ENCODE assay signal across 31 cellular contexts in the genomic region with DNA sequence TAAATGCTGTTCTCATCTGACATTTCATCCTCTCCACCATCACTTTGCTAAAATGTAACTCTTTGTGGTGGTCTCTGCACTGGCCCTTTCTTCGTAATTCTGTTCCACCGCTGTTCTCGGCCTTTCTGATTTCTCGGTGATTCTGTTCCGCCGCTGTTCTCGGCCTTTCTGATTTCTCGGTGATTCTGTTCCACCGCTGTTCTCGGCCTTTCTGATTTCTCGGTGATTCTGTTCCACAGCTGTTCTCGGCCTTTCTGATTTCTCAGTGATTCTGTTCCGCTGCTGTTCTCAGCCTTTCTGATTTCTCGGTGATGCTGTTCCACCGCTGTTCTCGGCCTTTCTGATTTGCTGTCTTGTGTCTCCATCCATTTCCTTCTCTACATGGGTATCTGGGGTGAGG. TPM values are rescaled to one million over a fixed set of nuclear protein-coding genes. Genes with fewer than 3 reads are reported as not detected.
DNase-seq lines count a peak whose midpoint lies in the region; ATAC-seq, FAIRE-seq and TF ChIP-seq lines count a peak whose summit lies in the region.
"Had no signal": no experiment of that assay in that cellular context is flagged by ENCODE, and none has a peak within 500 bp of the region (broad histone marks: within the 10 kb centered on the region; RNA-seq: fewer than 3 reads in every experiment).

No MANE protein-coding gene starts in this region.

- no peak overlapping the region for H3K9ac ChIP-seq in kidney (ENCODE audit: low read length in 2 of 2)
- H3K9ac ChIP-seq in skeletal muscle satellite cell (ENCODE audit: low read depth, low read length): peak overlapping the region; percentile 44
- H3K9ac ChIP-seq: BLaER1 had no signal

- H3K4me3 ChIP-seq in SJCRH30: no peak overlapping the region
- no peak overlapping the region for H3K4me3 ChIP-seq in kidney (ENCODE audit: low read length in 2 of 2)
- H3K4me3 ChIP-seq in skeletal muscle satellite cell (ENCODE audit: low read length): peak overlapping the region; percentile 52
- H3K4me3 ChIP-seq: BLaER1, GM12878 had no signal

- no peak overlapping the region for H3K27ac Mint-ChIP-seq in activated naive CD4-positive, alpha-beta T cell treated with anti-CD3 and anti-CD28 coated beads, Interleukin-2, amount 50 U/mL, for 72 hours
- H3K27ac Mint-ChIP-seq: CD4-positive, alpha-beta memory T cell; CD8-positive, alpha-beta memory T cell had no signal

- DNase-seq in activated naive CD4-positive, alpha-beta T cell treated with anti-CD3 and anti-CD28 coated beads, Interleukin-2, amount 50 U/mL, for 16 hours: peak; percentile 0
- no peak for DNase-seq in activated naive CD4-positive, alpha-beta T cell treated with anti-CD3 and anti-CD28 coated beads, Interleukin-2, amount 50 U/mL, for 72 hours (ENCODE audit: low spot score in 2 of 2)
- DNase-seq in SJCRH30 (peak in 1 of 2 experiments; percentile 56), kidney (peak; percentile 41), 8988T (no peak), mucosa of gallbladder (ENCODE audit: low spot score) (no peak)
- DNase-seq: ACHN; BE2C; C1 segment of cervical spinal cord; CD4-positive, alpha-beta memory T cell; CD4-positive, CD25-positive, alpha-beta regulatory T cell; COR-L47; DMS 273 treated with DMSO at 0.1 percent for 48 hours; DMS153; DMS53; DMS79; DND-41; EL; GDM1 had no signal

- no peak for TF ChIP-seq CTCF in kidney (IDR thresholded peaks at IDR 0.05; ENCODE audit: borderline replicate concordance, extremely low read depth, insufficient read depth)

- no peaks in the 10 kb centered on the region for H3K36me3 ChIP-seq in SJCRH30
- H3K36me3 ChIP-seq in kidney (ENCODE audit: control insufficient read depth in 1 of 2, insufficient read depth in 2 of 2, low read length in 2 of 2): no peaks in the 10 kb centered on the region
- no peaks in the 10 kb centered on the region for H3K36me3 ChIP-seq in skeletal muscle satellite cell (ENCODE audit: insufficient read depth, low read length)
- H3K36me3 ChIP-seq: BE2C, BLaER1 had no signal

- peaks cover 0 to 4% of the 10 kb centered on the region in 2 donors for H3K36me3 Mint-ChIP-seq in activated naive CD4-positive, alpha-beta T cell treated with anti-CD3 and anti-CD28 coated beads, Interleukin-2, amount 50 U/mL, for 72 hours
- H3K36me3 Mint-ChIP-seq: CD14-positive monocyte; CD4-positive, alpha-beta memory T cell; CD8-positive, alpha-beta memory T cell had no signal

- no peaks in the 10 kb centered on the region for H3K27me3 ChIP-seq in SJCRH30
- H3K27me3 ChIP-seq in skeletal muscle satellite cell (ENCODE audit: control insufficient read depth, insufficient read depth, low read length): peaks cover 66% of the 10 kb centered on the region

- intact Hi-C loops in kidney (cut with DNase I): no loop called here

- H3K9me3 ChIP-seq in SJCRH30 (replicated peaks) (no peaks in the 10 kb centered on the region), kidney (ENCODE audit: control insufficient read depth in 1 of 2, low read length in 2 of 2) (no peaks in the 10 kb centered on the region), skeletal muscle satellite cell (replicated peaks; ENCODE audit: low read length) (no peaks in the 10 kb centered on the region)
- H3K9me3 ChIP-seq: BE2C, BLaER1 had no signal

- peak overlapping the region; percentile 55 for H3K27ac ChIP-seq in SJCRH30
- no peak overlapping the region for H3K27ac ChIP-seq in kidney (ENCODE audit: low read depth in 2 of 2, low read length in 2 of 2)
- H3K27ac ChIP-seq: 22Rv1, BLaER1 had no signal

- no peaks in the 10 kb centered on the region for H3K9me3 Mint-ChIP-seq in activated naive CD4-positive, alpha-beta T cell treated with anti-CD3 and anti-CD28 coated beads, Interleukin-2, amount 50 U/mL, for 72 hours

- H3K4me2 ChIP-seq in skeletal muscle satellite cell (ENCODE audit: low read length): peak overlapping the region; percentile 74

- peaks cover 3% of the 10 kb centered on the region; the same call in 1 of the 2 replicates for H3K4me1 ChIP-seq in SJCRH30
- H3K4me1 ChIP-seq in kidney (ENCODE audit: control insufficient read depth in 1 of 2, insufficient read depth in 1 of 2, low read depth in 1 of 2, low read length in 2 of 2): peaks cover 0 to 3% of the 10 kb centered on the region in 2 donors
- peaks cover 5% of the 10 kb centered on the region for H3K4me1 ChIP-seq in skeletal muscle satellite cell (ENCODE audit: control insufficient read depth, insufficient read depth, low read length)
- H3K4me1 ChIP-seq: BE2C had no signal

- no peak for ATAC-seq in activated naive CD4-positive, alpha-beta T cell treated with anti-CD3 and anti-CD28 coated beads, Interleukin-2, amount 50 U/mL, for 72 hours
- ATAC-seq in GM21528 (IDR thresholded peaks at IDR 0.05; ENCODE audit: low FRiP score, unreplicated experiment): no peak
- ATAC-seq: GM12878 had no signal

- no peak for FAIRE-seq in kidney (lab: Jason Lieb, UNC)
- FAIRE-seq: A204.1, GM12878, GM12892, GM18507 had no signal

RNA-seq across cellular contexts. Expression of a gene that starts 12.3 kb away (rescaled TPM):
- not detected for total RNA-seq in activated naive CD4-positive, alpha-beta T cell treated with anti-CD3 and anti-CD28 coated beads, Interleukin-2, amount 50 U/mL, for 72 hours
- 24.6 and 24.9 TPM in 2 replicates for total RNA-seq in SJCRH30 (2014; rRNA removed; shearing (Covaris generic))
- total RNA-seq in kidney (0.57 TPM), mucosa of gallbladder (31.0 TPM)
- 0.67 TPM for polyA plus RNA-seq in kidney (ENCODE audit: insufficient read depth, low read depth, low replicate concordance)
- total RNA-seq in skeletal muscle satellite cell (2012; rRNA removed): under 0.01 and 0.22 TPM in 2 replicates
- total RNA-seq: A673; CD4-positive, alpha-beta memory T cell; CD4-positive, CD25-positive, alpha-beta regulatory T cell; CD8-positive, alpha-beta memory T cell; G401; GM12878 had no signal
- polyA plus RNA-seq: CD14-positive monocyte; CD4-positive, alpha-beta memory T cell; CD4-positive, CD25-positive, alpha-beta regulatory T cell; CD8-positive, alpha-beta memory T cell had no signal

RNA-seq across cellular contexts. Expression of a gene that starts 32.4 kb away (rescaled TPM):
- 10 to 100 TPM; 20.5 to 21.8 TPM for total RNA-seq in activated naive CD4-positive, alpha-beta T cell treated with anti-CD3 and anti-CD28 coated beads, Interleukin-2, amount 50 U/mL, for 72 hours
- 5.9 and 7.2 TPM in 2 replicates for total RNA-seq in SJCRH30 (2014; rRNA removed; shearing (Covaris generic))
- 26.2 TPM for total RNA-seq in kidney
- 11.3 TPM for polyA plus RNA-seq in kidney (ENCODE audit: insufficient read depth, low read depth, low replicate concordance)
- total RNA-seq in skeletal muscle satellite cell (2012; rRNA removed): 11.9 and 13.3 TPM in 2 replicates
- 29.0 TPM for total RNA-seq in mucosa of gallbladder

RNA-seq across cellular contexts. Expression of a gene that starts 44.0 kb away (rescaled TPM):
- total RNA-seq in activated naive CD4-positive, alpha-beta T cell treated with anti-CD3 and anti-CD28 coated beads, Interleukin-2, amount 50 U/mL, for 72 hours: not detected
- total RNA-seq in SJCRH30 (2014; rRNA removed; shearing (Covaris generic)): 3.0 and 3.1 TPM in 2 replicates
- 6.3 TPM for total RNA-seq in kidney
- polyA plus RNA-seq in kidney (ENCODE audit: insufficient read depth, low read depth, low replicate concordance): 3.8 TPM
- total RNA-seq in skeletal muscle satellite cell (2012; rRNA removed): 3.0 and 3.5 TPM in 2 replicates
- total RNA-seq in mucosa of gallbladder: 0.92 TPM
- total RNA-seq: CD4-positive, alpha-beta memory T cell; CD4-positive, CD25-positive, alpha-beta regulatory T cell; CD8-positive, alpha-beta memory T cell; GM12878 had no signal
- polyA plus RNA-seq: CD14-positive monocyte; CD4-positive, alpha-beta memory T cell; CD4-positive, CD25-positive, alpha-beta regulatory T cell; CD8-positive, alpha-beta memory T cell; GM12878 had no signal

RNA-seq across cellular contexts. Expression of a gene that starts 55.7 kb away (rescaled TPM):
- not detected for total RNA-seq in activated naive CD4-positive, alpha-beta T cell treated with anti-CD3 and anti-CD28 coated beads, Interleukin-2, amount 50 U/mL, for 72 hours
- 4.0 and 5.5 TPM in 2 replicates for total RNA-seq in SJCRH30 (2014; rRNA removed; shearing (Covaris generic))
- 2.0 TPM for total RNA-seq in kidney
- 0.52 TPM for polyA plus RNA-seq in kidney (ENCODE audit: insufficient read depth, low read depth, low replicate concordance)
- 23.1 and 24.9 TPM in 2 replicates for total RNA-seq in skeletal muscle satellite cell (2012; rRNA removed)
- 8.2 TPM for total RNA-seq in mucosa of gallbladder
- total RNA-seq: CD4-positive, alpha-beta memory T cell; CD4-positive, CD25-positive, alpha-beta regulatory T cell; CD8-positive, alpha-beta memory T cell; GM12878 had no signal
- polyA plus RNA-seq: CD14-positive monocyte; CD4-positive, alpha-beta memory T cell; CD4-positive, CD25-positive, alpha-beta regulatory T cell; CD8-positive, alpha-beta memory T cell had no signal

Comparison
In these comparisons a context has a peak if more than half of its experiments do, and no peak if none do; other contexts are left out.
1. DNase-seq: peak in activated naive CD4-positive, alpha-beta T cell treated with anti-CD3 and anti-CD28 coated beads, Interleukin-2, amount 50 U/mL, for 16 hours (single experiment) and kidney (single experiment); none in activated naive CD4-positive, alpha-beta T cell treated with anti-CD3 and anti-CD28 coated beads, Interleukin-2, amount 50 U/mL, for 72 hours (0 of 2), 8988T (single experiment) and mucosa of gallbladder (single experiment).
2. RNA of a gene that starts 12.3 kb away (total RNA-seq): 31.0 TPM in mucosa of gallbladder (single experiment) and 24.6 to 24.9 TPM in SJCRH30; 0.57 TPM in kidney (single experiment) and not detected in activated naive CD4-positive, alpha-beta T cell treated with anti-CD3 and anti-CD28 coated beads, Interleukin-2, amount 50 U/mL, for 72 hours; every median in the first group is over 10 times any median in the second.